In genomic region chr9:15142903-15143534, GRCh38 we compare ENCODE assay signal across 8 cellular contexts.
DNase-seq lines count a peak whose midpoint lies in the region; ATAC-seq, FAIRE-seq and TF ChIP-seq lines count a peak whose summit lies in the region.

No MANE protein-coding gene starts in this region.

- no peak overlapping the region for H3K27ac Mint-ChIP-seq in astrocyte (ENCODE audit: unreplicated experiment)
- H3K27ac Mint-ChIP-seq in stimulated activated naive B cell treated with anti-CD40 and anti-IgM and Interleukin-4, amounts not matched to agents 10 μg/mL and 1 μg/mL and 100 μg/mL, for 72 hours = no peak overlapping the region

- H2AFZ ChIP-seq in astrocyte (ENCODE audit: low read depth, low read length) = no peak overlapping the region

- H3K4me2 ChIP-seq in astrocyte (ENCODE audit: low read length) = no peak overlapping the region

- no peaks in the 10 kb centered on the region for H3K4me1 Mint-ChIP-seq in astrocyte (ENCODE audit: low read depth, unreplicated experiment)
- no peaks in the 10 kb centered on the region for H3K4me1 Mint-ChIP-seq in stimulated activated naive B cell treated with anti-CD40 and anti-IgM and Interleukin-4, amounts not matched to agents 10 μg/mL and 1 μg/mL and 100 μg/mL, for 72 hours

- TF ChIP-seq CTCF in astrocyte (IDR thresholded peaks at IDR 0.05; ENCODE audit: insufficient read depth, low read depth, low read length) = peak; percentile 94

- DNase-seq in DMS53 treated with DMSO at 0.1 percent for 48 hours (lab: John Stamatoyannopoulos, UW; ENCODE audit: unreplicated experiment) (peak; percentile 24), GM19239 (ENCODE audit: insufficient read length, low spot score) (peak; percentile 29), NCI-H2227 treated with DMSO at 0.1 percent for 48 hours (lab: John Stamatoyannopoulos, UW) (peak; percentile 46), astrocyte (ENCODE audit: low read depth) (peak; percentile 42), iPS DF 19.7 (ENCODE audit: low read depth, low spot score) (peak; percentile 72)
- DNase-seq in stimulated activated naive B cell treated with anti-CD40 and anti-IgM and Interleukin-4, amounts not matched to agents 10 μg/mL and 1 μg/mL and 100 μg/mL, for 72 hours = no peak
- no peak for DNase-seq in stimulated activated CD4-positive, alpha-beta T cell treated with anti-CD3 and anti-CD28 coated beads, Interleukin-12 subunit alpha, Interleukin-12 subunit beta, amount 100 ng/mL, for 4 hours

- H3K9me3 Mint-ChIP-seq in astrocyte (ENCODE audit: unreplicated experiment) = no peaks in the 10 kb centered on the region
- no peaks in the 10 kb centered on the region for H3K9me3 Mint-ChIP-seq in stimulated activated naive B cell treated with anti-CD40 and anti-IgM and Interleukin-4, amounts not matched to agents 10 μg/mL and 1 μg/mL and 100 μg/mL, for 72 hours

- FAIRE-seq in GM19239 (lab: Jason Lieb, UNC) (peak; percentile 90), astrocyte (lab: Jason Lieb, UNC) (peak; percentile 73)

- H3K9ac ChIP-seq in astrocyte (ENCODE audit: low read length) = no peak overlapping the region

- peak; percentile 77 for ATAC-seq in HG03135 (IDR thresholded peaks at IDR 0.05; ENCODE audit: unreplicated experiment)
- peak; percentile 52 to 75 for ATAC-seq in stimulated activated naive B cell treated with anti-CD40 and anti-IgM and Interleukin-4, amounts not matched to agents 10 μg/mL and 1 μg/mL and 100 μg/mL, for 72 hours (replicated peaks)

- no peaks in the 10 kb centered on the region for H3K79me2 ChIP-seq in astrocyte (ENCODE audit: insufficient read depth, low read length)

- no peaks in the 10 kb centered on the region for H3K27me3 Mint-ChIP-seq in astrocyte (ENCODE audit: low read depth, unreplicated experiment)
- peaks cover 0 to 8% of the 10 kb centered on the region in 2 donors for H3K27me3 Mint-ChIP-seq in stimulated activated naive B cell treated with anti-CD40 and anti-IgM and Interleukin-4, amounts not matched to agents 10 μg/mL and 1 μg/mL and 100 μg/mL, for 72 hours

- no peaks in the 10 kb centered on the region for H3K36me3 Mint-ChIP-seq in astrocyte (ENCODE audit: low read depth, unreplicated experiment)
- no peaks in the 10 kb centered on the region for H3K36me3 Mint-ChIP-seq in stimulated activated naive B cell treated with anti-CD40 and anti-IgM and Interleukin-4, amounts not matched to agents 10 μg/mL and 1 μg/mL and 100 μg/mL, for 72 hours

- H4K20me1 ChIP-seq in astrocyte (ENCODE audit: insufficient read depth, low read length) = no peaks in the 10 kb centered on the region

- no peak overlapping the region for H3K27ac ChIP-seq in astrocyte (ENCODE audit: low read depth, low read length)

- H3K4me3 Mint-ChIP-seq in astrocyte (ENCODE audit: unreplicated experiment) = no peak overlapping the region
- no peak overlapping the region for H3K4me3 Mint-ChIP-seq in stimulated activated naive B cell treated with anti-CD40 and anti-IgM and Interleukin-4, amounts not matched to agents 10 μg/mL and 1 μg/mL and 100 μg/mL, for 72 hours

- H3K36me3 ChIP-seq in astrocyte (ENCODE audit: insufficient read depth, low read length) = no peaks in the 10 kb centered on the region

- no peaks in the 10 kb centered on the region for H3K9me3 ChIP-seq in astrocyte (ENCODE audit: insufficient read depth, low read depth, low read length)

- peaks cover 18% of the 10 kb centered on the region for H3K27me3 ChIP-seq in astrocyte (ENCODE audit: insufficient read depth, low read length)

- peaks cover 8% of the 10 kb centered on the region for H3K4me1 ChIP-seq in astrocyte (ENCODE audit: insufficient read depth, low read length)

- no peak overlapping the region for H3K4me3 ChIP-seq in astrocyte (ENCODE audit: insufficient read depth, low read depth, low read length)

Comparison
In these comparisons a context has a peak if more than half of its experiments do, and no peak if none do; other contexts are left out.
1. DNase-seq: peak in DMS53 treated with DMSO at 0.1 percent for 48 hours (single experiment), GM19239 (single experiment), NCI-H2227 treated with DMSO at 0.1 percent for 48 hours (single experiment), astrocyte (single experiment) and iPS DF 19.7 (single experiment); none in stimulated activated naive B cell treated with anti-CD40 and anti-IgM and Interleukin-4, amounts not matched to agents 10 μg/mL and 1 μg/mL and 100 μg/mL, for 72 hours (single experiment) and stimulated activated CD4-positive, alpha-beta T cell treated with anti-CD3 and anti-CD28 coated beads, Interleukin-12 subunit alpha, Interleukin-12 subunit beta, amount 100 ng/mL, for 4 hours (single experiment).